ENCODE assay signal across 8 cellular contexts in the genomic region with DNA sequence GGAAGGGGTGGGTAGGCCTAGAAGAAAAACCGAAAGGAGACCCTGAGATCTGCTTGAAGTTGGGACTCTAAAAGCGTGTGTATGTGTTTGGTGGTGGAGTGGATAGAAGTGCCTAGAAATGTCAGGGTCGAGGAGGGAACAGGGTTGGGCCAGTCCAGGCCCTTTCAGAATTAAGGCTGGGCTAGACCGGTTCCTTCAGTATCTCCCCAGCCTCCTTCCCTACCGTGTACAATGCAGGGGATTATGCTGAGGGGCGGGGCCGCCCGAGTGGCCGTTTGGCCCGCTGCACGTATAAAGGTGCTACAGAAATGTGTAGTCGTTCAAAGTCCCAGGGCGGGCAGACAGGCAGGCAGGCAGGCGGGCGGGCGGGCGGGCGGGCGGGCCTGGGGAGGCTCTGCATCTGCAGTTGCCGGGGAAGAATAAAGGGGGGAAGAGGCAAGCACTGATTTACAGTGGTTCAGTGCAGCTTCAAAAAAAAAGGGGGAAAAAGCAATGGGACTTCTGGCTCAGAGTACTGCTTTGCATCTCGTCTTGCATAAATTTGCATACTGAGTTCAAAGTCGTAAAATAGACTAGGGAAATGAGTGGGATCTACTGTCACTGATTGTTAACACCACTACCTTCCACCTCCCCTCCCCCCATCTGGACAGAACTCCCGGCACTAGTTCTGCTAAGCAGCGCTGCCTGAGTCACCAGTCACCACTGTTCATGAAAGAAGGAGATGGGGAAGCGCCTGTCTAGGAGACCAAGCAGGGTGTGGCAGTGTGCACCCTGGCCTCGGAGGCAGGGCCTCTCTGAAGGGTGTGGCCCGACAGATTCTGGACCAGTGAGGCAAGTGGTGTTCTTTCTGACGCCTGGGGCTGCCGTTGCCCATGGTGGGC. TPM values are rescaled to one million over a fixed set of nuclear protein-coding genes. Genes with fewer than 3 reads are reported as not detected.
A peak's percentile ranks its signal among the peaks of the same experiment; 100 is the strongest.
DNase-seq lines count a peak whose midpoint lies in the region; ATAC-seq and TF ChIP-seq lines count a peak whose summit lies in the region.

No MANE protein-coding gene starts in this region.

- peaks cover 34% of the 10 kb centered on the region for H3K4me1 ChIP-seq in neuron (ENCODE audit: insufficient read depth, low read length)

- H3K27me3 Mint-ChIP-seq in endothelial cell (ENCODE audit: unreplicated experiment), result peaks cover 28% of the 10 kb centered on the region

- peak overlapping the region; percentile 100 for H3K27ac Mint-ChIP-seq in endothelial cell (ENCODE audit: unreplicated experiment)

- peaks cover 49% of the 10 kb centered on the region for H3K36me3 Mint-ChIP-seq in endothelial cell (ENCODE audit: low read depth, unreplicated experiment)

- H3K27me3 ChIP-seq in neuron (ENCODE audit: insufficient read depth, low read length), result no peaks in the 10 kb centered on the region

- H3K9me3 Mint-ChIP-seq in endothelial cell (ENCODE audit: unreplicated experiment), result no peaks in the 10 kb centered on the region

- TF ChIP-seq CTCF in endothelial cell (IDR thresholded peaks at IDR 0.05; ENCODE audit: unreplicated experiment), result no peak

- DNase-seq in ELF-1 (ENCODE audit: low read depth, low spot score) (peak; percentile 83), NCI-H526 treated with DMSO at 0.1 percent for 48 hours (lab: John Stamatoyannopoulos, UW) (peak; percentile 98), endothelial cell (ENCODE audit: low spot score) (peak; percentile 52), NCI-H128 (lab: John Stamatoyannopoulos, UW; ENCODE audit: unreplicated experiment) (no peak), cortex of kidney (lab: John Stamatoyannopoulos, UW) (no peak)
- DNase-seq in stimulated activated CD4-positive, alpha-beta T cell treated with anti-CD3 and anti-CD28 coated beads, Interleukin-4, amount 100 ng/mL, for 1 hour, result no peak

- peaks cover 17% of the 10 kb centered on the region for H3K36me3 ChIP-seq in neuron (ENCODE audit: insufficient read depth, low read length)

- no peak for ATAC-seq in HG02973 (IDR thresholded peaks at IDR 0.05; ENCODE audit: unreplicated experiment)

- H2AFZ ChIP-seq in neuron (ENCODE audit: low read depth, low read length), result no peak overlapping the region

- H3K9me3 ChIP-seq in neuron (ENCODE audit: low read length), result peaks cover 4% of the 10 kb centered on the region

- H3K4me1 Mint-ChIP-seq in endothelial cell (ENCODE audit: unreplicated experiment), result peaks cover 56% of the 10 kb centered on the region

- peak overlapping the region; percentile 89 for H3K4me3 ChIP-seq in neuron (ENCODE audit: low read length)

- peak overlapping the region; percentile 100 for H3K4me3 Mint-ChIP-seq in endothelial cell (ENCODE audit: unreplicated experiment)

RNA-seq across cellular contexts. Expression of gene IGFBP2, which starts 3.6 kb away (rescaled TPM):
- total RNA-seq in endothelial cell (ENCODE audit: unreplicated experiment), result 1,170 TPM

RNA-seq across cellular contexts. Expression of gene IGFBP5, which starts 58.5 kb away (rescaled TPM):
- total RNA-seq in endothelial cell (ENCODE audit: unreplicated experiment), result 7.2 TPM

Comparison
In these comparisons a context has a peak if more than half of its experiments do, and no peak if none do; other contexts are left out.
1. DNase-seq: peak in ELF-1 (single experiment), NCI-H526 treated with DMSO at 0.1 percent for 48 hours (single experiment) and endothelial cell (single experiment); none in NCI-H128 (single experiment), stimulated activated CD4-positive, alpha-beta T cell treated with anti-CD3 and anti-CD28 coated beads, Interleukin-4, amount 100 ng/mL, for 1 hour (single experiment) and cortex of kidney (single experiment).